ENCODE assay signal across 25 cellular contexts in genomic region chr9:92850898-92851297, GRCh38. TPM values are rescaled to one million over a fixed set of nuclear protein-coding genes. Genes with fewer than 3 reads are reported as not detected.
DNase-seq lines count a peak whose midpoint lies in the region; ATAC-seq and TF ChIP-seq lines count a peak whose summit lies in the region.
"Had no signal": no experiment of that assay in that cellular context is flagged by ENCODE, and none has a peak within 500 bp of the region (broad histone marks: within the 10 kb centered on the region; RNA-seq: fewer than 3 reads in every experiment).

No MANE protein-coding gene starts in this region.

- no peak for TF ChIP-seq CTCF in NB4 (IDR thresholded peaks at IDR 0.05; ENCODE audit: low read depth, low read length)
- TF ChIP-seq CTCF in VCaP (conservative IDR thresholded peaks at IDR 0.05), result peak; percentile 51
- TF ChIP-seq CTCF in progenitor cell of endocrine pancreas (IDR thresholded peaks at IDR 0.05; ENCODE audit: unreplicated experiment), result no peak

- peaks cover 23% of the 10 kb centered on the region for H3K9me3 Mint-ChIP-seq in activated CD4-positive, alpha-beta T cell treated with anti-CD3 and anti-CD28 coated beads for 36 hours (ENCODE audit: low read depth)
- peaks cover 43% of the 10 kb centered on the region for H3K9me3 Mint-ChIP-seq in progenitor cell of endocrine pancreas (ENCODE audit: low read depth)

- DNase-seq in activated CD4-positive, alpha-beta T cell treated with anti-CD3 and anti-CD28 coated beads for 36 hours, result no peak
- DNase-seq in activated CD4-positive, alpha-beta T cell treated with anti-CD3 and anti-CD28 coated beads, Interleukin-2, amount 50 U/mL, for 4 hours, result no peak
- DNase-seq in NB4 (ENCODE audit: low read depth), result peak; percentile 31
- no peak for DNase-seq in progenitor cell of endocrine pancreas (ENCODE audit: low spot score, unreplicated experiment)
- no peak for DNase-seq in GM19238 (ENCODE audit: insufficient read length, low spot score)
- no peak for DNase-seq in amniotic stem cell (lab: John Stamatoyannopoulos, UW)
- DNase-seq: activated B cell treated with CpG ODN at 0.5 μM for 24 hours; activated CD8-positive, alpha-beta memory T cell treated with anti-CD3 and anti-CD28 coated beads for 24 hours; activated naive CD4-positive, alpha-beta T cell treated with anti-CD3 and anti-CD28 coated beads, Interleukin-2, amount 50 U/mL, for 16 hours; activated T-cell treated with anti-CD3 and anti-CD28 coated beads, Interleukin-2, amount 50 U/mL, for 72 hours; C1 segment of cervical spinal cord; GDM1; GOT3; KG1; NCI-H1105; NCI-H2081; SIG-M5; stimulated activated CD4-positive, alpha-beta T cell treated with anti-CD3 and anti-CD28 coated beads, Interleukin-12 subunit alpha, Interleukin-12 subunit beta, amount 100 ng/mL, for 4 hours; T-helper 17 cell had no signal

- ATAC-seq in activated CD4-positive, alpha-beta T cell treated with anti-CD3 and anti-CD28 coated beads for 36 hours, result peak; percentile 26
- no peak for ATAC-seq in HG02763 (IDR thresholded peaks at IDR 0.05; ENCODE audit: unreplicated experiment)
- ATAC-seq: A549; activated T-cell treated with anti-CD3 and anti-CD28 coated beads, Interleukin-2, amount 50 U/mL, for 72 hours; T-helper 17 cell had no signal

- H3K4me3 Mint-ChIP-seq in activated CD4-positive, alpha-beta T cell treated with anti-CD3 and anti-CD28 coated beads for 36 hours, result no peak overlapping the region
- no peak overlapping the region for H3K4me3 Mint-ChIP-seq in progenitor cell of endocrine pancreas (ENCODE audit: low read depth)
- H3K4me3 Mint-ChIP-seq: activated B cell treated with CpG ODN at 0.5 μM for 24 hours; activated T-cell treated with anti-CD3 and anti-CD28 coated beads, Interleukin-2, amount 50 U/mL, for 72 hours; naive thymus-derived CD8-positive, alpha-beta T cell; T-helper 17 cell had no signal

- TF ChIP-seq POLR2A in NB4 (IDR thresholded peaks at IDR 0.05; ENCODE audit: extremely low read depth, insufficient read length), result no peak

- no peaks in the 10 kb centered on the region for H3K27me3 Mint-ChIP-seq in activated CD4-positive, alpha-beta T cell treated with anti-CD3 and anti-CD28 coated beads for 36 hours
- H3K27me3 Mint-ChIP-seq in progenitor cell of endocrine pancreas, result no peaks in the 10 kb centered on the region
- H3K27me3 Mint-ChIP-seq: activated B cell treated with CpG ODN at 0.5 μM for 24 hours; naive thymus-derived CD8-positive, alpha-beta T cell; T-helper 17 cell had no signal

- no peak overlapping the region for H3K4me3 ChIP-seq in NB4 (ENCODE audit: low read depth, low read length)
- H3K4me3 ChIP-seq: A549, esophagus muscularis mucosa, right atrium auricular region had no signal

- H3K27ac ChIP-seq in VCaP, result no peak overlapping the region
- H3K27ac ChIP-seq: A549, esophagus muscularis mucosa, right atrium auricular region had no signal

- peaks cover 82% of the 10 kb centered on the region for H3K36me3 Mint-ChIP-seq in activated CD4-positive, alpha-beta T cell treated with anti-CD3 and anti-CD28 coated beads for 36 hours (ENCODE audit: low read depth)
- H3K36me3 Mint-ChIP-seq in progenitor cell of endocrine pancreas (ENCODE audit: insufficient read depth), result peaks cover 82% of the 10 kb centered on the region

- H3K4me1 Mint-ChIP-seq in activated CD4-positive, alpha-beta T cell treated with anti-CD3 and anti-CD28 coated beads for 36 hours, result no peaks in the 10 kb centered on the region
- no peaks in the 10 kb centered on the region for H3K4me1 Mint-ChIP-seq in progenitor cell of endocrine pancreas (ENCODE audit: low read depth)
- H3K4me1 Mint-ChIP-seq: activated B cell treated with CpG ODN at 0.5 μM for 24 hours had no signal

- intact Hi-C loops in activated CD4-positive, alpha-beta T cell treated with anti-CD3 and anti-CD28 coated beads for 36 hours (cut with DNase I, micrococcal nuclease), result no loop called here

- no peak overlapping the region for H3K27ac Mint-ChIP-seq in activated CD4-positive, alpha-beta T cell treated with anti-CD3 and anti-CD28 coated beads for 36 hours
- H3K27ac Mint-ChIP-seq in progenitor cell of endocrine pancreas, result peak overlapping the region; percentile 69
- H3K27ac Mint-ChIP-seq: activated B cell treated with CpG ODN at 0.5 μM for 24 hours; activated T-cell treated with anti-CD3 and anti-CD28 coated beads, Interleukin-2, amount 50 U/mL, for 72 hours; T-helper 17 cell had no signal

- POLR2A ChIA-PET in activated CD4-positive, alpha-beta T cell treated with anti-CD3 and anti-CD28 coated beads for 36 hours (lab: Charles Lee), result no interaction called here

- CTCF ChIA-PET in activated CD4-positive, alpha-beta T cell treated with anti-CD3 and anti-CD28 coated beads for 36 hours (lab: Charles Lee), result no interaction called here

RNA-seq across cellular contexts. Expression of gene ZNF484, which starts 26.9 kb away (rescaled TPM):
- total RNA-seq in activated CD4-positive, alpha-beta T cell treated with anti-CD3 and anti-CD28 coated beads for 36 hours, result 1 to 10 TPM; 7.2 to 9.8 TPM
- total RNA-seq in progenitor cell of endocrine pancreas, result 11.1 and 12.0 TPM in 2 replicates
